Comparison of ENCODE assay signal across 1 cellular context in genomic region chr1:172855841-172856382, GRCh38.
TF ChIP-seq lines count a peak whose summit lies in the region.

No MANE protein-coding gene starts in this region.

TF ChIP-seq in H1, 55 proteins besides CTCF, POLR2A, EP300 and RAD21:
- TF ChIP-seq ZNF274 (IDR thresholded peaks at IDR 0.05; ENCODE audit: borderline replicate concordance, extremely low read depth, low read length): no peak
- no peak for TF ChIP-seq MAFK (IDR thresholded peaks at IDR 0.05; ENCODE audit: low read depth, low read length)
- TF ChIP-seq TCF12 (IDR thresholded peaks at IDR 0.05; ENCODE audit: low read depth, low read length): no peak
